Comparison of ENCODE assay signal across 12 cellular contexts in genomic region chr11:96114178-96115070, GRCh38.
A peak's percentile ranks its signal among the peaks of the same experiment; 100 is the strongest.
DNase-seq lines count a peak whose midpoint lies in the region; ATAC-seq and TF ChIP-seq lines count a peak whose summit lies in the region.
"Had no signal": no experiment of that assay in that cellular context is flagged by ENCODE, and none has a peak within 500 bp of the region (broad histone marks: within the 10 kb centered on the region; RNA-seq: fewer than 3 reads in every experiment).

No MANE protein-coding gene starts in this region.

- H2BK120ac ChIP-seq in mesenchymal stem cell (ENCODE audit: low read depth, low read length) = no peak overlapping the region

- H3K27ac Mint-ChIP-seq in stimulated activated naive CD8-positive, alpha-beta T cell treated with anti-CD3 and anti-CD28 coated beads, Interleukin-15, Interleukin-2, amounts not matched to agents 100 ng/mL and 50 ng/mL, for 24 hours = peak overlapping the region; percentile 39
- H3K27ac Mint-ChIP-seq: progenitor cell of endocrine pancreas had no signal

- H3K27ac ChIP-seq in RWPE2 (ENCODE audit: poor library complexity, severe bottlenecking) (no peak overlapping the region), mesenchymal stem cell (ENCODE audit: low read length, poor library complexity, severe bottlenecking) (no peak overlapping the region)

- H4K8ac ChIP-seq in mesenchymal stem cell (ENCODE audit: low read length) = peak overlapping the region; percentile 55

- no peak overlapping the region for H3K23ac ChIP-seq in mesenchymal stem cell (ENCODE audit: low read length in 2 of 2)

- H2AFZ ChIP-seq in mesenchymal stem cell (ENCODE audit: low read depth, low read length) = no peak overlapping the region

- no peak overlapping the region for H4K91ac ChIP-seq in mesenchymal stem cell (ENCODE audit: low read length)

- WGBS in mesenchymal stem cell = 92% methylated on average over 5 of the region's 5 CpGs

- H2BK15ac ChIP-seq in mesenchymal stem cell (ENCODE audit: low read depth, poor library complexity, severe bottlenecking) = no peak overlapping the region

- no peaks in the 10 kb centered on the region for H3K36me3 ChIP-seq in RWPE2 (ENCODE audit: low read depth)
- H3K36me3 ChIP-seq in mesenchymal stem cell (ENCODE audit: control insufficient read depth in 1 of 2, insufficient read depth in 2 of 2, low read depth in 1 of 2, low read length in 2 of 2) = no peaks in the 10 kb centered on the region

- peaks cover 29% of the 10 kb centered on the region for H3K79me1 ChIP-seq in mesenchymal stem cell (replicated peaks; ENCODE audit: low read length, poor library complexity, severe bottlenecking)

- no peak for TF ChIP-seq CTCF in RWPE2 (IDR thresholded peaks at IDR 0.05; ENCODE audit: poor library complexity, severe bottlenecking)

- H3K14ac ChIP-seq in mesenchymal stem cell (ENCODE audit: low read length in 2 of 2) = no peak overlapping the region

- H2BK12ac ChIP-seq in mesenchymal stem cell (ENCODE audit: low read length in 2 of 2) = peak overlapping the region in 1 of 2 experiments; percentile 33

- no peak overlapping the region for H3K18ac ChIP-seq in mesenchymal stem cell (ENCODE audit: low read depth in 1 of 2, low read length in 2 of 2)

- no peak overlapping the region for H2BK5ac ChIP-seq in mesenchymal stem cell (ENCODE audit: low read depth, low read length, poor library complexity, severe bottlenecking)

- no peak overlapping the region for H3K9ac ChIP-seq in mesenchymal stem cell (ENCODE audit: low read length)

- no peak for DNase-seq in stimulated activated naive CD8-positive, alpha-beta T cell treated with anti-CD3 and anti-CD28 coated beads, Interleukin-15, Interleukin-2, amounts not matched to agents 100 U/mL and 50 U/mL, for 24 hours
- DNase-seq in RWPE2 (ENCODE audit: low spot score) = no peak
- DNase-seq in mesenchymal stem cell = no peak
- no peak for DNase-seq in MV-4-11 (lab: John Stamatoyannopoulos, UW)
- DNase-seq in NK-92 (lab: John Stamatoyannopoulos, UW; ENCODE audit: unreplicated experiment) = no peak
- DNase-seq: activated effector memory CD4-positive, alpha-beta T cell treated with Interleukin-2 at 50 U/mL for 16 hours; Caco-2; effector memory CD4-positive, alpha-beta T cell had no signal

- H2AK5ac ChIP-seq in mesenchymal stem cell (ENCODE audit: low read length, severe bottlenecking) = peak overlapping the region; percentile 2

- peaks cover 41% of the 10 kb centered on the region for H3K36me3 Mint-ChIP-seq in stimulated activated naive CD8-positive, alpha-beta T cell treated with anti-CD3 and anti-CD28 coated beads, Interleukin-15, Interleukin-2, amounts not matched to agents 100 ng/mL and 50 ng/mL, for 24 hours (ENCODE audit: low read depth)

- no peak for ATAC-seq in stimulated activated naive CD8-positive, alpha-beta T cell treated with anti-CD3 and anti-CD28 coated beads, Interleukin-15, Interleukin-2, amounts not matched to agents 100 U/mL and 50 U/mL, for 24 hours
- ATAC-seq in RWPE2 (ENCODE audit: low read depth) (peak; percentile 62), HG02885 (IDR thresholded peaks at IDR 0.05; ENCODE audit: poor library complexity, unreplicated experiment) (no peak), HG03139 (IDR thresholded peaks at IDR 0.05; ENCODE audit: unreplicated experiment) (no peak)

- H3K4ac ChIP-seq in mesenchymal stem cell (ENCODE audit: low read depth in 1 of 2, low read length in 2 of 2) = no peak overlapping the region

- peaks cover 59% of the 10 kb centered on the region for H3K4me1 Mint-ChIP-seq in stimulated activated naive CD8-positive, alpha-beta T cell treated with anti-CD3 and anti-CD28 coated beads, Interleukin-15, Interleukin-2, amounts not matched to agents 100 ng/mL and 50 ng/mL, for 24 hours (ENCODE audit: low read depth)

- H3K27me3 ChIP-seq in RWPE2 (ENCODE audit: insufficient read depth, poor library complexity, severe bottlenecking) (no peaks in the 10 kb centered on the region), mesenchymal stem cell (ENCODE audit: control insufficient read depth in 1 of 2, insufficient read depth in 1 of 2, low read length in 2 of 2) (no peaks in the 10 kb centered on the region)

- H3K9me3 ChIP-seq in RWPE2 (ENCODE audit: severe bottlenecking) = no peaks in the 10 kb centered on the region
- no peaks in the 10 kb centered on the region for H3K9me3 ChIP-seq in mesenchymal stem cell (ENCODE audit: control insufficient read depth, low read length)
- H3K9me3 ChIP-seq: Caco-2 had no signal

- no peaks in the 10 kb centered on the region for H3K9me3 Mint-ChIP-seq in stimulated activated naive CD8-positive, alpha-beta T cell treated with anti-CD3 and anti-CD28 coated beads, Interleukin-15, Interleukin-2, amounts not matched to agents 100 ng/mL and 50 ng/mL, for 24 hours

- no peaks in the 10 kb centered on the region for H3K27me3 Mint-ChIP-seq in stimulated activated naive CD8-positive, alpha-beta T cell treated with anti-CD3 and anti-CD28 coated beads, Interleukin-15, Interleukin-2, amounts not matched to agents 100 ng/mL and 50 ng/mL, for 24 hours
- H3K27me3 Mint-ChIP-seq: progenitor cell of endocrine pancreas had no signal

- H3K4me1 ChIP-seq in RWPE2 (ENCODE audit: insufficient read depth, poor library complexity, severe bottlenecking) (peaks cover 21% of the 10 kb centered on the region), mesenchymal stem cell (ENCODE audit: control insufficient read depth, insufficient read depth, low read depth, low read length) (no peaks in the 10 kb centered on the region)

- H3K4me3 ChIP-seq in RWPE2 (ENCODE audit: severe bottlenecking) (no peak overlapping the region), mesenchymal stem cell (ENCODE audit: insufficient read depth in 1 of 2, low read depth in 1 of 2, low read length in 2 of 2) (no peak overlapping the region)

- no peak overlapping the region for H3K4me3 Mint-ChIP-seq in stimulated activated naive CD8-positive, alpha-beta T cell treated with anti-CD3 and anti-CD28 coated beads, Interleukin-15, Interleukin-2, amounts not matched to agents 100 ng/mL and 50 ng/mL, for 24 hours

- H3K4me2 ChIP-seq in mesenchymal stem cell (ENCODE audit: low read length, poor library complexity, severe bottlenecking) = no peak overlapping the region
